27 cellular contexts compared by ENCODE assay signal in genomic region chr19:16022251-16022650, GRCh38.
"Had no signal": no experiment of that assay in that cellular context is flagged by ENCODE, and none has a peak within 500 bp of the region (broad histone marks: within the 10 kb centered on the region; RNA-seq: fewer than 3 reads in every experiment).

No MANE protein-coding gene starts in this region.

- H3K9me3 Mint-ChIP-seq: naive B cell; natural killer cell treated with Interleukin-12 subunit alpha and Interleukin-12 subunit beta and Interleukin-15 and Interleukin-18, amount 100 ng/mL, for 72 hours; neural crest cell; stimulated activated memory B cell treated with anti-CD40 and anti-IgM and Interleukin-4, amounts not matched to agents 10 μg/mL and 1 μg/mL and 100 μg/mL, for 72 hours had no signal

- H3K27ac Mint-ChIP-seq: mesothelial cell of epicardium; natural killer cell treated with Interleukin-12 subunit alpha and Interleukin-12 subunit beta and Interleukin-15 and Interleukin-18, amount 100 ng/mL, for 72 hours; stimulated activated memory B cell treated with anti-CD40 and anti-IgM and Interleukin-4, amounts not matched to agents 10 μg/mL and 1 μg/mL and 100 μg/mL, for 72 hours had no signal

- H3K4me1 Mint-ChIP-seq: mesothelial cell of epicardium, naive B cell, neural crest cell had no signal

- H3K36me3 ChIP-seq: gastrocnemius medialis, left ventricle myocardium inferior, lower lobe of right lung, spleen, thoracic aorta, tibial nerve, upper lobe of left lung, uterus had no signal

- H3K27me3 ChIP-seq: dorsolateral prefrontal cortex, gastrocnemius medialis, hepatocyte, tibial nerve, upper lobe of left lung, uterus had no signal

- H3K9me3 ChIP-seq: gastrocnemius medialis, left ventricle myocardium inferior, lower lobe of right lung, mucosa of descending colon, psoas muscle, spleen, thoracic aorta, tibial nerve, upper lobe of left lung, uterus had no signal

- H3K27ac ChIP-seq: dorsolateral prefrontal cortex, epithelial cell of prostate, gastrocnemius medialis, hepatocyte, left ventricle myocardium inferior, lower lobe of right lung, psoas muscle, skin epidermis, spleen, thoracic aorta, tibial nerve, upper lobe of left lung, uterus had no signal

- H3K4me3 ChIP-seq: dorsolateral prefrontal cortex, gastrocnemius medialis, hepatocyte, left ventricle myocardium inferior, lower lobe of right lung, mucosa of descending colon, psoas muscle, skin epidermis, spleen, thoracic aorta, tibial nerve, upper lobe of left lung, uterus had no signal

- ATAC-seq: esophagus mucosa; gastrocnemius medialis; left colon; lower lobe of right lung; mucosa of descending colon; natural killer cell treated with Interleukin-12 subunit alpha and Interleukin-12 subunit beta and Interleukin-15 and Interleukin-18, amount 100 ng/mL, for 72 hours; psoas muscle; right cardiac atrium; stimulated activated memory B cell treated with anti-CD40 and anti-IgM and Interleukin-4, amounts not matched to agents 10 μg/mL and 1 μg/mL and 100 μg/mL, for 72 hours; stimulated activated naive CD8-positive, alpha-beta T cell treated with anti-CD3 and anti-CD28 coated beads, Interleukin-15, Interleukin-2, amounts not matched to agents 100 U/mL and 50 U/mL, for 24 hours had no signal

- H3K27me3 Mint-ChIP-seq: natural killer cell treated with Interleukin-12 subunit alpha and Interleukin-12 subunit beta and Interleukin-15 and Interleukin-18, amount 100 ng/mL, for 72 hours had no signal

- H3K4me1 ChIP-seq: gastrocnemius medialis, left ventricle myocardium inferior, lower lobe of right lung, psoas muscle, spleen, tibial nerve, upper lobe of left lung, uterus had no signal

- H3K36me3 Mint-ChIP-seq: mesothelial cell of epicardium; naive B cell; natural killer cell treated with Interleukin-12 subunit alpha and Interleukin-12 subunit beta and Interleukin-15 and Interleukin-18, amount 100 ng/mL, for 72 hours; stimulated activated memory B cell treated with anti-CD40 and anti-IgM and Interleukin-4, amounts not matched to agents 10 μg/mL and 1 μg/mL and 100 μg/mL, for 72 hours had no signal

- DNase-seq: effector CD4-positive, alpha-beta T cell; foreskin fibroblast; gastrocnemius medialis; left colon; left ventricle myocardium inferior; lower lobe of right lung; mucosa of descending colon; naive B cell; psoas muscle; right cardiac atrium; spleen; stimulated activated CD4-positive, alpha-beta T cell treated with anti-CD3 and anti-CD28 coated beads, Interleukin-4, amount 100 ng/mL, for 4 hours; stimulated activated naive CD8-positive, alpha-beta T cell treated with anti-CD3 and anti-CD28 coated beads, Interleukin-15, Interleukin-2, amounts not matched to agents 100 U/mL and 50 U/mL, for 24 hours; substantia nigra; uterus had no signal

- H3K4me3 Mint-ChIP-seq: mesothelial cell of epicardium; naive B cell; natural killer cell treated with Interleukin-12 subunit alpha and Interleukin-12 subunit beta and Interleukin-15 and Interleukin-18, amount 100 ng/mL, for 72 hours; neural crest cell; stimulated activated memory B cell treated with anti-CD40 and anti-IgM and Interleukin-4, amounts not matched to agents 10 μg/mL and 1 μg/mL and 100 μg/mL, for 72 hours had no signal
